In genomic region chr1:206770531-206771352, GRCh38 we compare ENCODE assay signal across 9 cellular contexts. TPM values are rescaled to one million over a fixed set of nuclear protein-coding genes. Genes with fewer than 3 reads are reported as not detected.
DNase-seq lines count a peak whose midpoint lies in the region; ATAC-seq and TF ChIP-seq lines count a peak whose summit lies in the region.
"Had no signal": no experiment of that assay in that cellular context is flagged by ENCODE, and none has a peak within 500 bp of the region (broad histone marks: within the 10 kb centered on the region; RNA-seq: fewer than 3 reads in every experiment).

Gene IL19 (plus strand): TSS chr1:206770773. CDS start chr1:206836663, 65,890 bp downstream.

- no peak within 1 kb of the TSS for H3K4me3 ChIP-seq in right cardiac atrium (ENCODE audit: low read length)
- no peak within 1 kb of the TSS for H3K4me3 ChIP-seq in ovary

- H3K9me3 Mint-ChIP-seq in T-cell: no peaks in the 10 kb centered on the region

- H3K27ac Mint-ChIP-seq in T-cell: peak within 1 kb of the TSS; percentile 69 to 76

- H3K36me3 Mint-ChIP-seq in T-cell: no peaks in the 10 kb centered on the region

- peaks cover 74 to 80% (median 75%) of the 10 kb centered on the region in 3 donors for H3K4me1 Mint-ChIP-seq in T-cell

- H3K9me3 ChIP-seq in right cardiac atrium (ENCODE audit: control insufficient read depth, low read length) (no peaks in the 10 kb centered on the region), ovary (no peaks in the 10 kb centered on the region)

- H3K4me1 ChIP-seq in right cardiac atrium (ENCODE audit: control insufficient read depth, insufficient read depth, low read length) (no peaks in the 10 kb centered on the region), ovary (ENCODE audit: insufficient read depth) (no peaks in the 10 kb centered on the region)

- no peak for TF ChIP-seq CTCF in GM13976 (IDR thresholded peaks at IDR 0.05; ENCODE audit: borderline replicate concordance, control extremely low read depth, extremely low read depth, insufficient read depth, missing control alignments)
- TF ChIP-seq CTCF in ovary (IDR thresholded peaks at IDR 0.05): no peak

- H3K27ac ChIP-seq in right cardiac atrium (ENCODE audit: low read length) (peak within 1 kb of the TSS; percentile 45), ovary (no peak within 1 kb of the TSS)

- no peak for TF ChIP-seq POLR2A in ovary (IDR thresholded peaks at IDR 0.05)

- H3K27me3 ChIP-seq in right cardiac atrium (ENCODE audit: control insufficient read depth, insufficient read depth) (no peaks in the 10 kb centered on the region), ovary (no peaks in the 10 kb centered on the region)

- POLR2A ChIA-PET in T-cell (lab: Charles Lee): interaction anchor here in 1 of 2 donors (1.1 to 1.2 kb wide), 2 partner anchors 9 to 34 kb away, joined by 3 to 4 read pairs; no protein-coding TSS in a partner anchor

- no peaks in the 10 kb centered on the region for H3K27me3 Mint-ChIP-seq in T-cell

- peak within 1 kb of the TSS in 1 of 3 donors; percentile 58 for H3K4me3 Mint-ChIP-seq in T-cell

- 65% methylated on average over 10 of the region's 10 CpGs for WGBS in right cardiac atrium
- WGBS in ovary, 3 donors: 53 to 62% (median 57%) methylated on average over 10 of the region's 10 CpGs

- no peaks in the 10 kb centered on the region for H3K36me3 ChIP-seq in ovary

- CTCF ChIA-PET in T-cell (lab: Charles Lee): interaction anchor here in 1 of 2 donors (0.8 to 1.1 kb wide), 3 partner anchors 15 to 141 kb away, joined by 3 to 5 read pairs (median 4); no protein-coding TSS in a partner anchor

- ATAC-seq in GM18867 (IDR thresholded peaks at IDR 0.05; ENCODE audit: unreplicated experiment) (peak; percentile 25), T-cell (replicated peaks in 1 of 4) (no peak), right cardiac atrium (peak; percentile 49 to 51)

- intact Hi-C loops in right cardiac atrium (cut with DNase I): no loop called here
- intact Hi-C loops in ovary (cut with DNase I): no loop called here

- DNase-seq in AML-193 (lab: John Stamatoyannopoulos, UW) (peak; percentile 77 to 78), T-cell (peak in 2 of 34 experiments; percentile 16 to 28), right cardiac atrium (peak in 2 of 3 donors; percentile 57 to 64), GM13976 (ENCODE audit: low spot score) (no peak), cortex of kidney (lab: John Stamatoyannopoulos, UW) (no peak), ovary (no peak), NCI-H1694 treated with DMSO at 0.1 percent for 48 hours (lab: John Stamatoyannopoulos, UW) (no peak)

- TF ChIP-seq EP300 in ovary (IDR thresholded peaks at IDR 0.05): no peak

- in situ Hi-C loops in GM13976 (cut with MboI; ENCODE audit: low sequenced_read_pairs, unreplicated experiment): no loop called here

RNA-seq across cellular contexts. Expression of gene IL19, which starts in this region (rescaled TPM):
- not detected for total RNA-seq in T-cell
- total RNA-seq in right cardiac atrium: not detected
- polyA plus RNA-seq in right cardiac atrium: not detected
- not detected for total RNA-seq in ovary
- not detected for polyA plus RNA-seq in ovary
- total RNA-seq: H1 had no signal
- polyA plus RNA-seq: H1 had no signal

Comparison
In these comparisons a context has a peak if more than half of its experiments do, and no peak if none do; other contexts are left out.
1. Peak in DNase-seq, ATAC-seq and H3K27ac ChIP-seq in right cardiac atrium; RNA of the gene not detected or under 1 TPM.
2. DNase-seq: peak in AML-193 (2 of 2); none in GM13976 (single experiment), cortex of kidney (single experiment), ovary (0 of 5) and NCI-H1694 treated with DMSO at 0.1 percent for 48 hours (single experiment).